In genomic region chr6:32109114-32109764, GRCh38 we compare ENCODE assay signal across 1 cellular context.
TF ChIP-seq lines count a peak whose summit lies in the region.

A gene with protein sequence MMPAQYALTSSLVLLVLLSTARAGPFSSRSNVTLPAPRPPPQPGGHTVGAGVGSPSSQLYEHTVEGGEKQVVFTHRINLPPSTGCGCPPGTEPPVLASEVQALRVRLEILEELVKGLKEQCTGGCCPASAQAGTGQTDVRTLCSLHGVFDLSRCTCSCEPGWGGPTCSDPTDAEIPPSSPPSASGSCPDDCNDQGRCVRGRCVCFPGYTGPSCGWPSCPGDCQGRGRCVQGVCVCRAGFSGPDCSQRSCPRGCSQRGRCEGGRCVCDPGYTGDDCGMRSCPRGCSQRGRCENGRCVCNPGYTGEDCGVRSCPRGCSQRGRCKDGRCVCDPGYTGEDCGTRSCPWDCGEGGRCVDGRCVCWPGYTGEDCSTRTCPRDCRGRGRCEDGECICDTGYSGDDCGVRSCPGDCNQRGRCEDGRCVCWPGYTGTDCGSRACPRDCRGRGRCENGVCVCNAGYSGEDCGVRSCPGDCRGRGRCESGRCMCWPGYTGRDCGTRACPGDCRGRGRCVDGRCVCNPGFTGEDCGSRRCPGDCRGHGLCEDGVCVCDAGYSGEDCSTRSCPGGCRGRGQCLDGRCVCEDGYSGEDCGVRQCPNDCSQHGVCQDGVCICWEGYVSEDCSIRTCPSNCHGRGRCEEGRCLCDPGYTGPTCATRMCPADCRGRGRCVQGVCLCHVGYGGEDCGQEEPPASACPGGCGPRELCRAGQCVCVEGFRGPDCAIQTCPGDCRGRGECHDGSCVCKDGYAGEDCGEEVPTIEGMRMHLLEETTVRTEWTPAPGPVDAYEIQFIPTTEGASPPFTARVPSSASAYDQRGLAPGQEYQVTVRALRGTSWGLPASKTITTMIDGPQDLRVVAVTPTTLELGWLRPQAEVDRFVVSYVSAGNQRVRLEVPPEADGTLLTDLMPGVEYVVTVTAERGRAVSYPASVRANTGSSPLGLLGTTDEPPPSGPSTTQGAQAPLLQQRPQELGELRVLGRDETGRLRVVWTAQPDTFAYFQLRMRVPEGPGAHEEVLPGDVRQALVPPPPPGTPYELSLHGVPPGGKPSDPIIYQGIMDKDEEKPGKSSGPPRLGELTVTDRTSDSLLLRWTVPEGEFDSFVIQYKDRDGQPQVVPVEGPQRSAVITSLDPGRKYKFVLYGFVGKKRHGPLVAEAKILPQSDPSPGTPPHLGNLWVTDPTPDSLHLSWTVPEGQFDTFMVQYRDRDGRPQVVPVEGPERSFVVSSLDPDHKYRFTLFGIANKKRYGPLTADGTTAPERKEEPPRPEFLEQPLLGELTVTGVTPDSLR (N-terminal part only) (minus strand): TSS chr6:32109338. CDS start chr6:32098198, 11,140 bp downstream.

TF ChIP-seq in HEK293, 187 proteins besides CTCF, POLR2A, EP300 and RAD21 (continued from another document):
- TF ChIP-seq MYNN (tag by site-specific recombination; IDR thresholded peaks at IDR 0.05; ENCODE audit: borderline replicate concordance): no peak
- peak; percentile 62 for TF ChIP-seq GLIS1 (tag by site-specific recombination; IDR thresholded peaks at IDR 0.05)
- TF ChIP-seq ZNF114 (tag by site-specific recombination; IDR thresholded peaks at IDR 0.05): no peak
- no peak for TF ChIP-seq SP2 (tag by site-specific recombination; IDR thresholded peaks at IDR 0.05)
- TF ChIP-seq WT1 (tag by site-specific recombination; IDR thresholded peaks at IDR 0.05): peak; percentile 98
- TF ChIP-seq ZNF600 (tag by site-specific recombination; IDR thresholded peaks at IDR 0.05): peak; percentile 80; the same call in 1 of the 2 replicates
